In the genomic region with DNA sequence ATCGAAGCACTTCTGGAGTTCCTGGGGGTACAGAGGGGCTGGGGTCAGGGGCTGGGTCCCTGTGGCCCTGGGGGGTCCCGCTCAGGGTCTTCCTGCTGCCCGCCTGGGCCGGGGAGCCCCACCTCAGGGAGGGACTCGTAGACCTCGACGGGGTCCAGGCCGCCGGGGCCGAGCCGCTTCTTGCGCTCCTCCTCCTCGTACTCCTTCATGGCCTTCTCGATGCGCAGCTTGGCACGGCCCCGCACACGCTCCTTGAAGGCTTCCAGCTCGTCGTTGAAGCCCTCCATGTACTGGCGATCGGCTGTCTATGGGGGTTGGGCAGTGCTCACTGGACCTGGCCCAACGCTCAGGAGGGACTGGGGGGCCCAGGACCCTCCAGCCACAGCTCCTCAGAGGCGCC, we compare ENCODE assay signal across 27 cellular contexts.
"Had no signal": no experiment of that assay in that cellular context is flagged by ENCODE, and none has a peak within 500 bp of the region (broad histone marks: within the 10 kb centered on the region; RNA-seq: fewer than 3 reads in every experiment).

No MANE protein-coding gene starts in this region.

- H3K27ac Mint-ChIP-seq: activated B cell treated with CpG ODN at 0.5 μM for 24 hours; activated CD4-positive, alpha-beta memory T cell treated with anti-CD3 and anti-CD28 coated beads, Interleukin-2, amount 10 ng/mL, durations not matched to agents 7 days and 5 days; activated naive CD4-positive, alpha-beta T cell treated with anti-CD3 and anti-CD28 coated beads, Interleukin-2, amount 10 ng/mL, durations not matched to agents 7 days and 5 days; activated naive CD4-positive, alpha-beta T cell treated with anti-CD3 and anti-CD28 coated beads, Interleukin-2, amount 50 U/mL, for 72 hours; activated T-cell treated with anti-CD3 and anti-CD28 coated beads, Interleukin-2, amount 50 U/mL, for 24 hours; activated T-cell treated with anti-CD3 and anti-CD28 coated beads, Interleukin-2, amount 50 U/mL, for 72 hours had no signal

- H3K4me3 ChIP-seq: adrenal gland, body of pancreas, colonic mucosa, esophagus muscularis mucosa, heart left ventricle had no signal

- H3K27me3 Mint-ChIP-seq: activated B cell treated with CpG ODN at 0.5 μM for 24 hours; activated CD4-positive, alpha-beta memory T cell treated with anti-CD3 and anti-CD28 coated beads, Interleukin-2, amount 10 ng/mL, durations not matched to agents 7 days and 5 days; activated naive CD4-positive, alpha-beta T cell treated with anti-CD3 and anti-CD28 coated beads, Interleukin-2, amount 10 ng/mL, durations not matched to agents 7 days and 5 days; activated T-cell treated with anti-CD3 and anti-CD28 coated beads, Interleukin-2, amount 50 U/mL, for 24 hours had no signal

- H3K9me3 Mint-ChIP-seq: activated B cell treated with CpG ODN at 0.5 μM for 24 hours; activated CD4-positive, alpha-beta memory T cell treated with anti-CD3 and anti-CD28 coated beads, Interleukin-2, amount 10 ng/mL, durations not matched to agents 7 days and 5 days; activated naive CD4-positive, alpha-beta T cell treated with anti-CD3 and anti-CD28 coated beads, Interleukin-2, amount 10 ng/mL, durations not matched to agents 7 days and 5 days; activated naive CD4-positive, alpha-beta T cell treated with anti-CD3 and anti-CD28 coated beads, Interleukin-2, amount 50 U/mL, for 72 hours; activated T-cell treated with anti-CD3 and anti-CD28 coated beads, Interleukin-2, amount 50 U/mL, for 24 hours; activated T-cell treated with anti-CD3 and anti-CD28 coated beads, Interleukin-2, amount 50 U/mL, for 72 hours had no signal

- ATAC-seq: activated CD4-positive, CD25-positive, alpha-beta regulatory T cell treated with anti-CD3 and anti-CD28 coated beads, Interleukin-2, amount 50 U/mL, for 24 hours; activated naive CD4-positive, alpha-beta T cell treated with anti-CD3 and anti-CD28 coated beads, Interleukin-2, amount 50 U/mL, for 72 hours; activated T-cell treated with anti-CD3 and anti-CD28 coated beads, Interleukin-2, amount 50 U/mL, for 72 hours; body of pancreas; heart left ventricle had no signal

- H3K4me3 Mint-ChIP-seq: activated B cell treated with CpG ODN at 0.5 μM for 24 hours; activated CD4-positive, alpha-beta memory T cell treated with anti-CD3 and anti-CD28 coated beads, Interleukin-2, amount 10 ng/mL, durations not matched to agents 7 days and 5 days; activated naive CD4-positive, alpha-beta T cell treated with anti-CD3 and anti-CD28 coated beads, Interleukin-2, amount 10 ng/mL, durations not matched to agents 7 days and 5 days; activated T-cell treated with anti-CD3 and anti-CD28 coated beads, Interleukin-2, amount 50 U/mL, for 24 hours; activated T-cell treated with anti-CD3 and anti-CD28 coated beads, Interleukin-2, amount 50 U/mL, for 72 hours had no signal

- H3K9me3 ChIP-seq: adrenal gland, body of pancreas, colonic mucosa, esophagus muscularis mucosa, heart left ventricle had no signal

- H3K27me3 ChIP-seq: adrenal gland, body of pancreas, colonic mucosa, esophagus muscularis mucosa, heart left ventricle had no signal

- H3K4me1 ChIP-seq: body of pancreas, colonic mucosa had no signal

- DNase-seq: activated B cell treated with CpG ODN at 0.5 μM for 24 hours; activated CD4-positive, alpha-beta memory T cell treated with anti-CD3 and anti-CD28 coated beads, Interleukin-2, amount 10 ng/mL, durations not matched to agents 7 days and 5 days; activated CD4-positive, alpha-beta T cell treated with anti-CD3 and anti-CD28 coated beads for 48 hours; activated CD4-positive, alpha-beta T cell treated with anti-CD3 and anti-CD28 coated beads, Interleukin-2, amount 50 U/mL, for 4 hours; activated CD8-positive, alpha-beta memory T cell treated with anti-CD3 and anti-CD28 coated beads, Interleukin-2, amount 50 U/mL, for 48 hours; activated gamma-delta T cell; activated naive CD4-positive, alpha-beta T cell; activated naive CD4-positive, alpha-beta T cell treated with anti-CD3 and anti-CD28 coated beads, Interleukin-2, amount 10 ng/mL, durations not matched to agents 7 days and 5 days; activated T-cell treated with anti-CD3 and anti-CD28 coated beads for 4 hours; activated T-cell treated with anti-CD3 and anti-CD28 coated beads, Interleukin-2, amount 50 U/mL, for 24 hours; activated T-cell treated with anti-CD3 and anti-CD28 coated beads, Interleukin-2, amount 50 U/mL, for 72 hours; adrenal gland; amygdala; aorta; body of pancreas; caudate nucleus; cerebellar nuclear complex; colonic mucosa; effector CD8-positive, alpha-beta T cell; foreskin melanocyte; glutamatergic neuron; heart left ventricle; T-helper 2 cell had no signal

- H3K27ac ChIP-seq: adrenal gland, body of pancreas, colonic mucosa, esophagus muscularis mucosa, heart left ventricle, VCaP had no signal
